23 cellular contexts compared by ENCODE assay signal in the genomic region with DNA sequence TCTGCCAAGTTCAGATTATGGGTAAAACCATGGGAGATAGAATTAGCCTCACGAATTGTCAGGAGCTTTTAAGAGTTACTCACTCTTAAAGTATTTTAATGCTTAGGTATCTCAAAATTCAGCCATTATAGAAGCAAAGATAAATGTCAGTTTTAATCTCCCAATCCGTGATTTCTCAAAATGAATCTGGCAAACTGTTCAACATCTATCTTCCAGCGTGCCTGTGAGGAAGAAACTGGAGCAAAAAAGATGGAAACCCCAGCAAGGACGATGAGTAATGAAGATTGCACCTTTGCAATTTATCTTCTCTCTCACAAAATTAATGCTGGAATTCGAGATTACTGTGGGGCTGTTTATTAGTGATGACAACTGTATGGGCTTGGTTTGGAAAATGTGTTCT.
DNase-seq lines count a peak whose midpoint lies in the region; ATAC-seq, FAIRE-seq and TF ChIP-seq lines count a peak whose summit lies in the region.
"Had no signal": no experiment of that assay in that cellular context is flagged by ENCODE, and none has a peak within 500 bp of the region (broad histone marks: within the 10 kb centered on the region; RNA-seq: fewer than 3 reads in every experiment).

No MANE protein-coding gene starts in this region.

- H3K9me3 ChIP-seq in SK-N-SH (no peaks in the 10 kb centered on the region), K562 (replicated peaks; ENCODE audit: control insufficient read depth, insufficient read depth, low read depth, low read length) (no peaks in the 10 kb centered on the region), ascending aorta (no peaks in the 10 kb centered on the region), lower lobe of right lung (no peaks in the 10 kb centered on the region), right atrium auricular region (no peaks in the 10 kb centered on the region)
- H3K9me3 ChIP-seq: A549; BE2C; BLaER1 treated with 17β-estradiol and CSF1 and Interleukin-3, amounts not matched to agents 10 nM and 100 nM; HAP-1 had no signal

- intact Hi-C loops in K562 (cut with micrococcal nuclease) = no loop called here
- intact Hi-C loops in ascending aorta (cut with DNase I) = no loop called here
- intact Hi-C loops in lower lobe of right lung (cut with DNase I) = no loop called here

- no peaks in the 10 kb centered on the region for H3K27me3 Mint-ChIP-seq in HFFc6 (ENCODE audit: insufficient read depth)
- H3K27me3 Mint-ChIP-seq: CD4-positive, alpha-beta T cell; CD8-positive, alpha-beta memory T cell had no signal

- TF ChIP-seq CTCF in HFFc6 (IDR thresholded peaks at IDR 0.05) (no peak), SK-N-SH (IDR thresholded peaks at IDR 0.05) (no peak), K562 (IDR thresholded peaks at IDR 0.05 in 2 of 3, conservative IDR thresholded peaks at IDR 0.05 in 1 of 3; ENCODE audit: insufficient read depth in 2 of 3, low read depth in 1 of 3, low read length in 3 of 3) (no peak), ascending aorta (IDR thresholded peaks at IDR 0.05) (no peak), lower lobe of right lung (IDR thresholded peaks at IDR 0.05) (no peak), right atrium auricular region (IDR thresholded peaks at IDR 0.05) (no peak)

- peak; percentile 8 to 14; a peak in 1 of 4 replicates for TF ChIP-seq EP300 in SK-N-SH (IDR thresholded peaks at IDR 0.05; ENCODE audit: borderline replicate concordance in 1 of 2, low read depth in 1 of 2, low read length in 1 of 2)
- TF ChIP-seq EP300 in K562 (IDR thresholded peaks at IDR 0.05; ENCODE audit: low read length) = no peak

- FAIRE-seq in K562 (lab: Jason Lieb, UNC) = peak; percentile 15
- FAIRE-seq: A549, D721Med, G401.6, GM12892, H54 had no signal

- no peaks in the 10 kb centered on the region for H4K20me1 ChIP-seq in SK-N-SH (ENCODE audit: insufficient read depth)
- no peaks in the 10 kb centered on the region for H4K20me1 ChIP-seq in K562 (replicated peaks; ENCODE audit: control insufficient read depth, insufficient read depth, low read length)
- H4K20me1 ChIP-seq: BLaER1 treated with 17β-estradiol and CSF1 and Interleukin-3, amounts not matched to agents 10 nM and 100 nM had no signal

- H3K27ac ChIP-seq in SK-N-SH (ENCODE audit: low read depth in 2 of 2, low read length in 1 of 2) (peak overlapping the region in 1 of 2 experiments; percentile 43; a peak in 2 of 4 replicates), K562 (ENCODE audit: extremely low read depth, low read depth, low read length) (no peak overlapping the region), ascending aorta (no peak overlapping the region), lower lobe of right lung (no peak overlapping the region), right atrium auricular region (no peak overlapping the region)
- H3K27ac ChIP-seq: A549; BLaER1 treated with 17β-estradiol and CSF1 and Interleukin-3, amounts not matched to agents 10 nM and 100 nM had no signal

- H3K27me3 ChIP-seq in SK-N-SH (ENCODE audit: insufficient read depth) = no peaks in the 10 kb centered on the region
- H3K27me3 ChIP-seq in K562 (ENCODE audit: control insufficient read depth in 2 of 2, insufficient read depth in 2 of 2, low read length in 2 of 2) = no peaks in the 10 kb centered on the region
- H3K27me3 ChIP-seq in ascending aorta = no peaks in the 10 kb centered on the region
- no peaks in the 10 kb centered on the region for H3K27me3 ChIP-seq in lower lobe of right lung (ENCODE audit: low read depth)
- H3K27me3 ChIP-seq in right atrium auricular region = no peaks in the 10 kb centered on the region
- H3K27me3 ChIP-seq: BE2C; BLaER1 treated with 17β-estradiol and CSF1 and Interleukin-3, amounts not matched to agents 10 nM and 100 nM had no signal

- H3K9me3 Mint-ChIP-seq in HFFc6 = peaks cover 7% of the 10 kb centered on the region
- H3K9me3 Mint-ChIP-seq: CD4-positive, alpha-beta T cell had no signal

- H3K9ac ChIP-seq in SK-N-SH (no peak overlapping the region), K562 (ENCODE audit: insufficient read depth in 1 of 2, low read depth in 2 of 2, low read length in 2 of 2) (no peak overlapping the region)
- H3K9ac ChIP-seq: BLaER1 treated with 17β-estradiol and CSF1 and Interleukin-3, amounts not matched to agents 10 nM and 100 nM had no signal

- H3K4me3 Mint-ChIP-seq in HFFc6 = peak overlapping the region; percentile 6; the same call in 1 of the 2 replicates
- H3K4me3 Mint-ChIP-seq: CD14-positive monocyte; CD4-positive, alpha-beta T cell; CD8-positive, alpha-beta memory T cell had no signal

- WGBS in SK-N-SH (ENCODE audit: low lambda C conversion rate) = 6% methylated on average over 5 of the region's 5 CpGs
- 64% methylated on average over 5 of the region's 5 CpGs for WGBS in K562 (ENCODE audit: insufficient coverage, low coverage, missing lambda C conversion rate)

- peaks cover 34% of the 10 kb centered on the region; the same call in 1 of the 2 replicates for H3K4me1 Mint-ChIP-seq in HFFc6 (ENCODE audit: low read depth)
- H3K4me1 Mint-ChIP-seq: CD14-positive monocyte; CD8-positive, alpha-beta memory T cell had no signal

- H3K4me2 ChIP-seq in SK-N-SH (no peak overlapping the region), K562 (ENCODE audit: insufficient read depth, low read length) (no peak overlapping the region)
- H3K4me2 ChIP-seq: A549; BLaER1 treated with 17β-estradiol and CSF1 and Interleukin-3, amounts not matched to agents 10 nM and 100 nM had no signal

- peaks cover 6% of the 10 kb centered on the region; the same call in 1 of the 2 replicates for H3K36me3 Mint-ChIP-seq in HFFc6 (ENCODE audit: low read depth)
- H3K36me3 Mint-ChIP-seq: CD14-positive monocyte; CD8-positive, alpha-beta memory T cell had no signal

- H2AFZ ChIP-seq in SK-N-SH (ENCODE audit: low read depth) (no peak overlapping the region), K562 (ENCODE audit: low read depth, low read length) (no peak overlapping the region)

- H3K4me1 ChIP-seq in SK-N-SH (ENCODE audit: control insufficient read depth in 1 of 2, insufficient read depth in 2 of 2, low read depth in 1 of 2, low read length in 1 of 2) (no peaks in the 10 kb centered on the region; a peak in 1 of 4 replicates), K562 (replicated peaks in 1 of 2; ENCODE audit: control insufficient read depth in 2 of 2, insufficient read depth in 2 of 2, low read length in 2 of 2) (no peaks in the 10 kb centered on the region), ascending aorta (no peaks in the 10 kb centered on the region), lower lobe of right lung (no peaks in the 10 kb centered on the region), right atrium auricular region (no peaks in the 10 kb centered on the region)
- H3K4me1 ChIP-seq: A549; BE2C; BLaER1 treated with 17β-estradiol and CSF1 and Interleukin-3, amounts not matched to agents 10 nM and 100 nM; HAP-1 had no signal

- no peak for TF ChIP-seq POLR2A in K562 (conservative IDR thresholded peaks at IDR 0.05)

- H3K9me2 ChIP-seq in SK-N-SH = no peaks in the 10 kb centered on the region

- no peaks in the 10 kb centered on the region for H3K9me1 ChIP-seq in K562 (ENCODE audit: control insufficient read depth, insufficient read depth, low read length)

- no peaks in the 10 kb centered on the region for H3K79me2 ChIP-seq in SK-N-SH (ENCODE audit: insufficient read depth)
- H3K79me2 ChIP-seq in K562 (ENCODE audit: control insufficient read depth, insufficient read depth, low read length) = no peaks in the 10 kb centered on the region

- no peak for ATAC-seq in K562
- no peak for ATAC-seq in lower lobe of right lung
- ATAC-seq: A549 had no signal

- in situ Hi-C loops in K562 (cut with MboI) = no loop called here

- no peaks in the 10 kb centered on the region for H3F3A ChIP-seq in SK-N-SH (replicated peaks; ENCODE audit: insufficient read depth)

- H3K36me3 ChIP-seq in SK-N-SH (replicated peaks in 1 of 2; ENCODE audit: control insufficient read depth in 1 of 2, insufficient read depth in 2 of 2, low read length in 1 of 2) (no peaks in the 10 kb centered on the region), K562 (ENCODE audit: control insufficient read depth, insufficient read depth, low read length) (no peaks in the 10 kb centered on the region; the same call in 2 of the 3 replicates), ascending aorta (no peaks in the 10 kb centered on the region), lower lobe of right lung (no peaks in the 10 kb centered on the region), right atrium auricular region (no peaks in the 10 kb centered on the region)
- H3K36me3 ChIP-seq: BE2C; BLaER1 treated with 17β-estradiol and CSF1 and Interleukin-3, amounts not matched to agents 10 nM and 100 nM; HAP-1 had no signal

- TF ChIP-seq RAD21 in SK-N-SH (IDR thresholded peaks at IDR 0.05; ENCODE audit: low read length) (no peak), K562 (CRISPR knock-in tag; conservative IDR thresholded peaks at IDR 0.05 in 1 of 2, IDR thresholded peaks at IDR 0.05 in 1 of 2) (no peak)

- H3K4me3 ChIP-seq in SK-N-SH (ENCODE audit: low read depth in 2 of 2, low read length in 1 of 2) = no peak overlapping the region
- H3K4me3 ChIP-seq in K562 = no peak overlapping the region
- no peak overlapping the region for H3K4me3 ChIP-seq in ascending aorta
- no peak overlapping the region for H3K4me3 ChIP-seq in lower lobe of right lung
- H3K4me3 ChIP-seq in right atrium auricular region = no peak overlapping the region
- H3K4me3 ChIP-seq: A549; BLaER1 treated with 17β-estradiol and CSF1 and Interleukin-3, amounts not matched to agents 10 nM and 100 nM; HAP-1 had no signal

- BruUV-seq in K562 (replicated peaks; lab: Mats Ljungman, UMichigan) = no TSS peak

- POLR2A ChIA-PET in SK-N-SH (lab: Yijun Ruan, JAX) (no interaction called here), K562 (lab: Yijun Ruan, JAX) (no interaction called here)

- CTCF ChIA-PET in SK-N-SH (lab: Yijun Ruan, JAX) = no interaction called here
- CTCF ChIA-PET in K562 (lab: Yijun Ruan, JAX; ENCODE audit: low intra/inter-chr PET ratio) = no interaction called here

- H3K27ac Mint-ChIP-seq in HFFc6 = peak overlapping the region; percentile 16; the same call in 1 of the 2 replicates
- H3K27ac Mint-ChIP-seq: CD14-positive monocyte; CD4-positive, alpha-beta T cell; CD8-positive, alpha-beta memory T cell had no signal

- peak; percentile 60 for DNase-seq in HFFc6
- DNase-seq in SK-N-SH = no peak
- no peak for DNase-seq in K562 (ENCODE audit: extremely low read depth in 1 of 4, low spot score in 3 of 4)
- DNase-seq in ascending aorta (ENCODE audit: low spot score in 2 of 2) = no peak
- no peak for DNase-seq in lower lobe of right lung
- no peak for DNase-seq in right atrium auricular region (ENCODE audit: low spot score)
- DNase-seq: 8988T; ACHN; AML-193; BE2C; CD4-positive, alpha-beta T cell; CD8-positive, alpha-beta memory T cell; DMS 273 treated with DMSO at 0.1 percent for 48 hours; DMS79; GOT3 had no signal

TF ChIP-seq in K562, 482 proteins besides CTCF, POLR2A, EP300 and RAD21 (continues in another document):
- no peak for TF ChIP-seq CHD4 (IDR thresholded peaks at IDR 0.05; ENCODE audit: insufficient read depth, insufficient replicate concordance, low read depth, low read length, poor library complexity, severe bottlenecking)
- no peak for TF ChIP-seq RBM15 (IDR thresholded peaks at IDR 0.05; ENCODE audit: insufficient read depth, low read length)
- no peak for TF ChIP-seq ZNF57 (CRISPR knock-in tag; IDR thresholded peaks at IDR 0.05)
- TF ChIP-seq ZNF24 (IDR thresholded peaks at IDR 0.05) = no peak
- no peak for TF ChIP-seq DNMT1 (IDR thresholded peaks at IDR 0.05)
- no peak for TF ChIP-seq POLR2G (IDR thresholded peaks at IDR 0.05; ENCODE audit: low read depth, low read length)
- TF ChIP-seq RFX1 (IDR thresholded peaks at IDR 0.05) = no peak
